Comparison of ENCODE assay signal across 9 cellular contexts in genomic region chr10:90148121-90148855, GRCh38.
DNase-seq lines count a peak whose midpoint lies in the region; ATAC-seq and TF ChIP-seq lines count a peak whose summit lies in the region.
"Had no signal": no experiment of that assay in that cellular context is flagged by ENCODE, and none has a peak within 500 bp of the region (broad histone marks: within the 10 kb centered on the region; RNA-seq: fewer than 3 reads in every experiment).

No MANE protein-coding gene starts in this region.

- no peaks in the 10 kb centered on the region for H3K27me3 ChIP-seq in tibial artery
- H3K27me3 ChIP-seq in suprapubic skin, result no peaks in the 10 kb centered on the region

- H3K36me3 Mint-ChIP-seq in activated CD8-positive, alpha-beta T cell treated with anti-CD3 and anti-CD28 coated beads for 36 hours (ENCODE audit: low read depth), result no peaks in the 10 kb centered on the region
- no peaks in the 10 kb centered on the region for H3K36me3 Mint-ChIP-seq in activated CD8-positive, alpha-beta T cell treated with anti-CD3 and anti-CD28 coated beads, Interleukin-2, amount 10 ng/mL, durations not matched to agents 7 days and 5 days (ENCODE audit: low read depth)

- no peak for TF ChIP-seq POLR2A in suprapubic skin (IDR thresholded peaks at IDR 0.05)

- TF ChIP-seq CTCF in activated CD8-positive, alpha-beta T cell treated with anti-CD3 and anti-CD28 coated beads for 36 hours (IDR thresholded peaks at IDR 0.05), result peak; percentile 26
- TF ChIP-seq CTCF in epithelial cell of esophagus (IDR thresholded peaks at IDR 0.05; ENCODE audit: insufficient read depth, low read depth, low read length, missing control alignments) (peak; percentile 74), tibial artery (IDR thresholded peaks at IDR 0.05) (peak; percentile 18 to 26), suprapubic skin (IDR thresholded peaks at IDR 0.05) (peak in 1 of 2 donors; percentile 8), coronary artery (IDR thresholded peaks at IDR 0.05) (no peak)

- no peak overlapping the region for H3K4me3 Mint-ChIP-seq in activated CD8-positive, alpha-beta T cell treated with anti-CD3 and anti-CD28 coated beads for 36 hours
- no peak overlapping the region for H3K4me3 Mint-ChIP-seq in activated CD8-positive, alpha-beta T cell treated with anti-CD3 and anti-CD28 coated beads, Interleukin-2, amount 10 ng/mL, durations not matched to agents 7 days and 5 days

- H3K9me3 ChIP-seq in tibial artery (no peaks in the 10 kb centered on the region), suprapubic skin (no peaks in the 10 kb centered on the region)

- H3K27ac Mint-ChIP-seq in activated CD8-positive, alpha-beta T cell treated with anti-CD3 and anti-CD28 coated beads for 36 hours, result no peak overlapping the region
- no peak overlapping the region for H3K27ac Mint-ChIP-seq in activated CD8-positive, alpha-beta T cell treated with anti-CD3 and anti-CD28 coated beads, Interleukin-2, amount 10 ng/mL, durations not matched to agents 7 days and 5 days

- no peak overlapping the region for H3K27ac ChIP-seq in tibial artery
- no peak overlapping the region for H3K27ac ChIP-seq in suprapubic skin
- H3K27ac ChIP-seq in coronary artery, result no peak overlapping the region

- POLR2A ChIA-PET in activated CD8-positive, alpha-beta T cell treated with anti-CD3 and anti-CD28 coated beads for 36 hours (lab: Charles Lee), result no interaction called here
- POLR2A ChIA-PET in activated CD8-positive, alpha-beta T cell treated with anti-CD3 and anti-CD28 coated beads, Interleukin-2, amount 10 ng/mL, durations not matched to agents 7 days and 5 days (lab: Charles Lee), result no interaction called here

- no peaks in the 10 kb centered on the region for H3K4me1 Mint-ChIP-seq in activated CD8-positive, alpha-beta T cell treated with anti-CD3 and anti-CD28 coated beads for 36 hours (ENCODE audit: low read depth)
- no peaks in the 10 kb centered on the region for H3K4me1 Mint-ChIP-seq in activated CD8-positive, alpha-beta T cell treated with anti-CD3 and anti-CD28 coated beads, Interleukin-2, amount 10 ng/mL, durations not matched to agents 7 days and 5 days (ENCODE audit: low read depth)

- DNase-seq in activated CD8-positive, alpha-beta T cell treated with anti-CD3 and anti-CD28 coated beads for 36 hours, result no peak
- no peak for DNase-seq in activated CD8-positive, alpha-beta T cell treated with anti-CD3 and anti-CD28 coated beads, Interleukin-2, amount 10 ng/mL, durations not matched to agents 7 days and 5 days
- DNase-seq in NCI-H748 (lab: John Stamatoyannopoulos, UW; ENCODE audit: unreplicated experiment) (peak; percentile 34), epithelial cell of esophagus (ENCODE audit: low read depth) (peak; percentile 59), tibial artery (no peak), suprapubic skin (ENCODE audit: low spot score in 2 of 2) (no peak), coronary artery (ENCODE audit: low spot score) (no peak)
- DNase-seq in activated naive CD4-positive, alpha-beta T cell treated with anti-CD3 and anti-CD28 coated beads, Interleukin-2, amount 50 U/mL, for 16 hours, result no peak
- DNase-seq: NCI-H1436 had no signal

- H3K36me3 ChIP-seq in tibial artery (no peaks in the 10 kb centered on the region), suprapubic skin (no peaks in the 10 kb centered on the region)

- H3K27me3 Mint-ChIP-seq in activated CD8-positive, alpha-beta T cell treated with anti-CD3 and anti-CD28 coated beads for 36 hours, result peaks cover 1% of the 10 kb centered on the region
- H3K27me3 Mint-ChIP-seq in activated CD8-positive, alpha-beta T cell treated with anti-CD3 and anti-CD28 coated beads, Interleukin-2, amount 10 ng/mL, durations not matched to agents 7 days and 5 days (ENCODE audit: low read depth), result peaks cover 2% of the 10 kb centered on the region

- CTCF ChIA-PET in activated CD8-positive, alpha-beta T cell treated with anti-CD3 and anti-CD28 coated beads for 36 hours (lab: Charles Lee), result interaction anchor here (0.8 to 1.1 kb wide), 2 partner anchors 8 to 23 kb away, joined by 3 to 4 read pairs; no protein-coding TSS in a partner anchor
- CTCF ChIA-PET in activated CD8-positive, alpha-beta T cell treated with anti-CD3 and anti-CD28 coated beads, Interleukin-2, amount 10 ng/mL, durations not matched to agents 7 days and 5 days (lab: Charles Lee), result interaction anchor here (0.7 to 1.5 kb wide), 3 partner anchors 14 to 715 kb away, joined by 3 to 5 read pairs (median 3); no protein-coding TSS in a partner anchor

- intact Hi-C loops in activated CD8-positive, alpha-beta T cell treated with anti-CD3 and anti-CD28 coated beads for 36 hours (cut with micrococcal nuclease), result no loop called here
- intact Hi-C loops in tibial artery (cut with DNase I; ENCODE audit: low total_unique reads), result no loop called here

- no peak for ATAC-seq in activated CD8-positive, alpha-beta T cell treated with anti-CD3 and anti-CD28 coated beads for 36 hours
- ATAC-seq in activated CD8-positive, alpha-beta T cell treated with anti-CD3 and anti-CD28 coated beads, Interleukin-2, amount 10 ng/mL, durations not matched to agents 7 days and 5 days, result no peak

- no peaks in the 10 kb centered on the region for H3K4me1 ChIP-seq in tibial artery
- H3K4me1 ChIP-seq in suprapubic skin, result no peaks in the 10 kb centered on the region

- H3K9me3 Mint-ChIP-seq in activated CD8-positive, alpha-beta T cell treated with anti-CD3 and anti-CD28 coated beads for 36 hours, result no peaks in the 10 kb centered on the region
- H3K9me3 Mint-ChIP-seq in activated CD8-positive, alpha-beta T cell treated with anti-CD3 and anti-CD28 coated beads, Interleukin-2, amount 10 ng/mL, durations not matched to agents 7 days and 5 days (ENCODE audit: insufficient read depth), result no peaks in the 10 kb centered on the region

- no peak for TF ChIP-seq EP300 in suprapubic skin (IDR thresholded peaks at IDR 0.05)

- WGBS in suprapubic skin, result 74% methylated on average over 6 of the region's 6 CpGs

- H3K4me3 ChIP-seq in epithelial cell of esophagus (ENCODE audit: low read length) (no peak overlapping the region), tibial artery (no peak overlapping the region), suprapubic skin (no peak overlapping the region), coronary artery (no peak overlapping the region)

Comparison
In these comparisons a context has a peak if more than half of its experiments do, and no peak if none do; other contexts are left out.
1. DNase-seq: peak in NCI-H748 (single experiment) and epithelial cell of esophagus (single experiment); none in activated CD8-positive, alpha-beta T cell treated with anti-CD3 and anti-CD28 coated beads for 36 hours (single experiment), activated CD8-positive, alpha-beta T cell treated with anti-CD3 and anti-CD28 coated beads, Interleukin-2, amount 10 ng/mL, durations not matched to agents 7 days and 5 days (single experiment), tibial artery (0 of 2), suprapubic skin (0 of 2), coronary artery (single experiment) and activated naive CD4-positive, alpha-beta T cell treated with anti-CD3 and anti-CD28 coated beads, Interleukin-2, amount 50 U/mL, for 16 hours (single experiment).